ENCODE assay signal across 7 cellular contexts in genomic region chr5:31722111-31722510, GRCh38.
"Had no signal": no experiment of that assay in that cellular context is flagged by ENCODE, and none has a peak within 500 bp of the region (broad histone marks: within the 10 kb centered on the region; RNA-seq: fewer than 3 reads in every experiment).

No MANE protein-coding gene starts in this region.

- H3K27ac ChIP-seq: HL-60 had no signal

- H3K4me3 ChIP-seq: GM23338, HAP-1 had no signal

- DNase-seq: H7, HFFc6 had no signal

- H3K36me3 ChIP-seq: HAP-1 had no signal

- ATAC-seq: GM23338, HCT116, HepG2 had no signal

- FAIRE-seq: HepG2 had no signal

- H3K4me1 ChIP-seq: HAP-1 had no signal

- H3K4me2 ChIP-seq: GM23338 had no signal

- H3K9me3 ChIP-seq: HAP-1 had no signal

- H2AFZ ChIP-seq: GM23338 had no signal
